In the genomic region with DNA sequence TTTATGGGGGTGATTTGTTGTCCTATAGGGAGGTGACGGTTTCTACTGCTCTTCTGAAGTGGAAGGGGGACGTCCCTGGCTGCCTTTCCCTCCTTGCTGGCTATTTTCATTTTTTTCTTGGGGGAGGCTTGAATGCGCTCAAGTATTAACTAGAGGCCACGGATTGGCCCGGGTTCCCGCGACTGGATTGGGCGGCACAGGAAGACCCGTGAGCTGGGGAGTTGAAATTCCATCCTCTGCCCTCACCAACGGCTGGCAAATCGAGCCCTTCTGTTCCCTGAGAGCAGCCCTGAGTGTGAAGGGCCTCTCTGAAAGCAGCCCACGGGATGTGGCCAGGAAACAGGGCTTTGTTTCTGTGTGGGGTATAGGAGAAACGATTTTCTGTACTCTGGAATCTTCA, we compare ENCODE assay signal across 21 cellular contexts.
DNase-seq lines count a peak whose midpoint lies in the region; ATAC-seq and TF ChIP-seq lines count a peak whose summit lies in the region.
"Had no signal": no experiment of that assay in that cellular context is flagged by ENCODE, and none has a peak within 500 bp of the region (broad histone marks: within the 10 kb centered on the region; RNA-seq: fewer than 3 reads in every experiment).

No MANE protein-coding gene starts in this region.

- H3K4me1 Mint-ChIP-seq in nephron: peaks cover 75% of the 10 kb centered on the region

- BruUV-seq in mammary epithelial cell (replicated peaks; lab: Mats Ljungman, UMichigan): no TSS peak

- no peak for TF ChIP-seq POLR2A in breast epithelium (IDR thresholded peaks at IDR 0.05)

- ATAC-seq in sciatic nerve (peak; percentile 35), aorta (ENCODE audit: low FRiP score) (peak; percentile 66)
- ATAC-seq: Right ventricle myocardium inferior had no signal

- H3K4me2 ChIP-seq in mammary epithelial cell (ENCODE audit: insufficient read depth, low read depth, low read length): no peak overlapping the region
- H3K4me2 ChIP-seq: KMS-11 had no signal

- no peaks in the 10 kb centered on the region for H4K20me1 ChIP-seq in mammary epithelial cell (ENCODE audit: insufficient read depth, low read length)

- H3K9ac ChIP-seq in mammary epithelial cell (ENCODE audit: insufficient read depth, low read length): no peak overlapping the region
- H3K9ac ChIP-seq: KMS-11 had no signal

- H3K9me3 Mint-ChIP-seq in nephron: no peaks in the 10 kb centered on the region

- H3K4me3 ChIP-seq in breast epithelium (peak overlapping the region in 2 of 3 donors; percentile 12 to 39), mammary epithelial cell (replicated peaks in 1 of 3; ENCODE audit: insufficient read depth in 1 of 3, low read depth in 2 of 3, low read length in 3 of 3) (no peak overlapping the region), aorta (ENCODE audit: low read length in 2 of 2) (no peak overlapping the region)

- WGBS in mammary epithelial cell (ENCODE audit: low coverage, missing lambda C conversion rate): 72% methylated on average over 13 of the region's 13 CpGs
- 7 to 9% methylated on average over 13 of the region's 13 CpGs for WGBS in aorta, 2 donors

- CTCF ChIA-PET in mammary epithelial cell (lab: Charles Lee; ENCODE audit: low non-redundant PET): no interaction called here

- TF ChIP-seq CTCF in breast epithelium (IDR thresholded peaks at IDR 0.05) (no peak), mammary epithelial cell (conservative IDR thresholded peaks at IDR 0.05 in 1 of 2, IDR thresholded peaks at IDR 0.05 in 1 of 2; ENCODE audit: extremely low read depth in 1 of 2, insufficient read depth in 1 of 2, low read depth in 1 of 2, low read length in 2 of 2) (no peak), nephron (IDR thresholded peaks at IDR 0.05; ENCODE audit: unreplicated experiment in 3 of 3) (no peak)

- H3K36me3 ChIP-seq in breast epithelium (no peaks in the 10 kb centered on the region), mammary epithelial cell (ENCODE audit: insufficient read depth, low read length) (no peaks in the 10 kb centered on the region), aorta (ENCODE audit: control insufficient read depth in 1 of 2, insufficient read depth in 2 of 2, low read length in 1 of 2) (no peaks in the 10 kb centered on the region)

- H3K4me1 ChIP-seq in breast epithelium: no peaks in the 10 kb centered on the region
- peaks cover 7% of the 10 kb centered on the region for H3K4me1 ChIP-seq in mammary epithelial cell (ENCODE audit: insufficient read depth, low read length)
- H3K4me1 ChIP-seq in aorta (ENCODE audit: control insufficient read depth in 1 of 2, insufficient read depth in 2 of 2, low read length in 2 of 2): peaks cover 8 to 13% of the 10 kb centered on the region in 2 donors

- no peaks in the 10 kb centered on the region for H3K79me2 ChIP-seq in mammary epithelial cell (ENCODE audit: insufficient read depth, low read length)

- DNase-seq in breast epithelium (ENCODE audit: low spot score in 2 of 2) (no peak), mammary epithelial cell (no peak), sciatic nerve (ENCODE audit: low spot score) (no peak), aorta (peak; percentile 70 to 85), hepatic stellate cell (ENCODE audit: low spot score) (no peak), SKM-1 (lab: John Stamatoyannopoulos, UW; ENCODE audit: unreplicated experiment) (no peak)
- no peak for DNase-seq in activated CD4-positive, alpha-beta T cell treated with anti-CD3 and anti-CD28 coated beads for 48 hours
- DNase-seq: IMR-90, NCI-H1105, NCI-H146, NCI-H2029 treated with DMSO at 0.1 percent for 48 hours, NCI-H2171, NCI-H345, NCI-H524 treated with DMSO at 0.1 percent for 48 hours, NCI-H82, OCI-M1 had no signal

- H3K27ac ChIP-seq in breast epithelium (no peak overlapping the region), mammary epithelial cell (ENCODE audit: insufficient read depth, low read depth, low read length) (no peak overlapping the region), aorta (ENCODE audit: low read depth in 1 of 2, low read length in 2 of 2) (peak overlapping the region; percentile 54 to 98)
- H3K27ac ChIP-seq: 22Rv1, C4-2B, KMS-11 had no signal

- intact Hi-C loops in breast epithelium (cut with DNase I; ENCODE audit: low total_unique reads): no loop called here
- intact Hi-C loops in mammary epithelial cell (cut with micrococcal nuclease): no loop called here
- intact Hi-C loops in sciatic nerve (cut with DNase I): no loop called here
- intact Hi-C loops in aorta (cut with DNase I): no loop called here

- peaks cover 6% of the 10 kb centered on the region for H3K27me3 Mint-ChIP-seq in nephron (ENCODE audit: low read depth)

- H3K27ac Mint-ChIP-seq in nephron: peak overlapping the region; percentile 86 to 94 (median 89)

- in situ Hi-C loops in mammary epithelial cell (cut with MboI; ENCODE audit: low sequenced_read_pairs in 2 of 2): no loop called here

- H3K36me3 Mint-ChIP-seq in nephron (ENCODE audit: low read depth): no peaks in the 10 kb centered on the region

- H3K4me3 Mint-ChIP-seq in nephron: peak overlapping the region; percentile 45 to 55 (median 52)

- no peak overlapping the region for H2AFZ ChIP-seq in mammary epithelial cell (ENCODE audit: low read depth, low read length)

- H3K9me3 ChIP-seq in breast epithelium (no peaks in the 10 kb centered on the region), mammary epithelial cell (replicated peaks; ENCODE audit: insufficient read depth, low read length) (no peaks in the 10 kb centered on the region), aorta (ENCODE audit: control insufficient read depth, low read length) (no peaks in the 10 kb centered on the region)

- H3K27me3 ChIP-seq in breast epithelium (no peaks in the 10 kb centered on the region), mammary epithelial cell (ENCODE audit: insufficient read depth, low read length) (no peaks in the 10 kb centered on the region), aorta (ENCODE audit: control insufficient read depth in 1 of 2, insufficient read depth in 2 of 2, low read length in 1 of 2) (no peaks in the 10 kb centered on the region)

- dilution Hi-C loops in mammary epithelial cell (cut with HindIII; ENCODE audit: low sequenced_read_pairs): no loop called here

Comparison
In these comparisons a context has a peak if more than half of its experiments do, and no peak if none do; other contexts are left out.
1. H3K4me3 ChIP-seq: peak in breast epithelium (2 of 3); none in mammary epithelial cell (0 of 3) and aorta (0 of 2).
2. DNase-seq: peak in aorta (2 of 2); none in breast epithelium (0 of 2), mammary epithelial cell (single experiment), sciatic nerve (single experiment), activated CD4-positive, alpha-beta T cell treated with anti-CD3 and anti-CD28 coated beads for 48 hours (single experiment), hepatic stellate cell (single experiment) and SKM-1 (single experiment).
3. H3K27ac ChIP-seq: peak in aorta (2 of 2); none in breast epithelium (0 of 2) and mammary epithelial cell (single experiment).